9 cellular contexts compared by ENCODE assay signal in genomic region chr11:31817054-31817620, GRCh38. TPM values are rescaled to one million over a fixed set of nuclear protein-coding genes. Genes with fewer than 3 reads are reported as not detected.
DNase-seq lines count a peak whose midpoint lies in the region; ATAC-seq and TF ChIP-seq lines count a peak whose summit lies in the region.
"Had no signal": no experiment of that assay in that cellular context is flagged by ENCODE, and none has a peak within 500 bp of the region (broad histone marks: within the 10 kb centered on the region; RNA-seq: fewer than 3 reads in every experiment).

No MANE protein-coding gene starts in this region.

- no peaks in the 10 kb centered on the region for H3K9me3 Mint-ChIP-seq in brain
- no peaks in the 10 kb centered on the region for H3K9me3 Mint-ChIP-seq in natural killer cell treated with Interleukin-12 subunit alpha and Interleukin-12 subunit beta and Interleukin-15 and Interleukin-18, amount 100 ng/mL, for 72 hours

- POLR2A ChIA-PET in HEK293 (lab: Yijun Ruan, JAX), result interaction anchor here (0.8 to 1.1 kb wide), 4 partner anchors 10 to 65 kb away, joined by 3 to 8 read pairs (median 4); no protein-coding TSS in a partner anchor

- CTCF ChIA-PET in HEK293 (lab: Yijun Ruan, JAX), result interaction anchor here (0.7 to 1.2 kb wide), 5 partner anchors 53 to 187 kb away, joined by 3 to 5 read pairs (median 4); no protein-coding TSS in a partner anchor

- H3K27ac ChIP-seq in HEK293 (ENCODE audit: extremely low read depth, low read depth, low read length), result peak overlapping the region; percentile 54; the same call in 1 of the 2 replicates

- no peak for ATAC-seq in natural killer cell treated with Interleukin-12 subunit alpha and Interleukin-12 subunit beta and Interleukin-15 and Interleukin-18, amount 100 ng/mL, for 72 hours
- ATAC-seq in GM21619 (IDR thresholded peaks at IDR 0.05; ENCODE audit: unreplicated experiment) (no peak), HG03039 (IDR thresholded peaks at IDR 0.05; ENCODE audit: unreplicated experiment) (no peak)

- DNase-seq in COLO668 (lab: John Stamatoyannopoulos, UW; ENCODE audit: unreplicated experiment) (peak; percentile 24), cortex of kidney (lab: John Stamatoyannopoulos, UW) (no peak), NCI-H1048 (lab: John Stamatoyannopoulos, UW) (no peak)
- no peak for DNase-seq in natural killer cell treated with Interleukin-12 subunit alpha and Interleukin-12 subunit beta and Interleukin-15 and Interleukin-18, amount 100 ng/mL, for 72 hours (ENCODE audit: low spot score)

- peak overlapping the region; percentile 87 to 94 (median 92) for H3K4me3 Mint-ChIP-seq in brain
- peak overlapping the region; percentile 55 for H3K4me3 Mint-ChIP-seq in natural killer cell treated with Interleukin-12 subunit alpha and Interleukin-12 subunit beta and Interleukin-15 and Interleukin-18, amount 100 ng/mL, for 72 hours

- H3K36me3 Mint-ChIP-seq in brain, result no peaks in the 10 kb centered on the region
- peaks cover 5% of the 10 kb centered on the region for H3K36me3 Mint-ChIP-seq in natural killer cell treated with Interleukin-12 subunit alpha and Interleukin-12 subunit beta and Interleukin-15 and Interleukin-18, amount 100 ng/mL, for 72 hours

- H3K4me3 ChIP-seq in HEK293 (ENCODE audit: low read depth, low read length), result peak overlapping the region; percentile 45

- no peaks in the 10 kb centered on the region for H3K9me3 ChIP-seq in HEK293 (ENCODE audit: control insufficient read depth, insufficient read depth, low read depth, low read length)

- H3K36me3 ChIP-seq in HEK293 (ENCODE audit: control insufficient read depth in 2 of 2, insufficient read depth in 1 of 2, low read length in 2 of 2), result no peaks in the 10 kb centered on the region

- TF ChIP-seq CTCF in HEK293 (tag by site-specific recombination; IDR thresholded peaks at IDR 0.05), result no peak
- no peak for TF ChIP-seq CTCF in brain (conservative IDR thresholded peaks at IDR 0.05)

- peaks cover 65% of the 10 kb centered on the region for H3K4me1 Mint-ChIP-seq in brain
- peaks cover 4 to 19% of the 10 kb centered on the region in 2 donors for H3K4me1 Mint-ChIP-seq in natural killer cell treated with Interleukin-12 subunit alpha and Interleukin-12 subunit beta and Interleukin-15 and Interleukin-18, amount 100 ng/mL, for 72 hours (ENCODE audit: low read depth in 2 of 2)

- peak overlapping the region; percentile 81 to 95 (median 92) for H3K27ac Mint-ChIP-seq in brain
- H3K27ac Mint-ChIP-seq in natural killer cell treated with Interleukin-12 subunit alpha and Interleukin-12 subunit beta and Interleukin-15 and Interleukin-18, amount 100 ng/mL, for 72 hours, result no peak overlapping the region

- H3K4me1 ChIP-seq in HEK293 (ENCODE audit: control insufficient read depth, insufficient read depth, low read length), result no peaks in the 10 kb centered on the region

- peaks cover 74% of the 10 kb centered on the region for H3K27me3 Mint-ChIP-seq in brain
- H3K27me3 Mint-ChIP-seq in natural killer cell treated with Interleukin-12 subunit alpha and Interleukin-12 subunit beta and Interleukin-15 and Interleukin-18, amount 100 ng/mL, for 72 hours, result peaks cover 41 to 44% of the 10 kb centered on the region in 2 donors

TF ChIP-seq in HEK293, 187 proteins besides CTCF, POLR2A, EP300 and RAD21 (continues in another document):
- TF ChIP-seq ZIC2 (tag by site-specific recombination; IDR thresholded peaks at IDR 0.05), result peak; percentile 17
- TF ChIP-seq, protein P1, sequence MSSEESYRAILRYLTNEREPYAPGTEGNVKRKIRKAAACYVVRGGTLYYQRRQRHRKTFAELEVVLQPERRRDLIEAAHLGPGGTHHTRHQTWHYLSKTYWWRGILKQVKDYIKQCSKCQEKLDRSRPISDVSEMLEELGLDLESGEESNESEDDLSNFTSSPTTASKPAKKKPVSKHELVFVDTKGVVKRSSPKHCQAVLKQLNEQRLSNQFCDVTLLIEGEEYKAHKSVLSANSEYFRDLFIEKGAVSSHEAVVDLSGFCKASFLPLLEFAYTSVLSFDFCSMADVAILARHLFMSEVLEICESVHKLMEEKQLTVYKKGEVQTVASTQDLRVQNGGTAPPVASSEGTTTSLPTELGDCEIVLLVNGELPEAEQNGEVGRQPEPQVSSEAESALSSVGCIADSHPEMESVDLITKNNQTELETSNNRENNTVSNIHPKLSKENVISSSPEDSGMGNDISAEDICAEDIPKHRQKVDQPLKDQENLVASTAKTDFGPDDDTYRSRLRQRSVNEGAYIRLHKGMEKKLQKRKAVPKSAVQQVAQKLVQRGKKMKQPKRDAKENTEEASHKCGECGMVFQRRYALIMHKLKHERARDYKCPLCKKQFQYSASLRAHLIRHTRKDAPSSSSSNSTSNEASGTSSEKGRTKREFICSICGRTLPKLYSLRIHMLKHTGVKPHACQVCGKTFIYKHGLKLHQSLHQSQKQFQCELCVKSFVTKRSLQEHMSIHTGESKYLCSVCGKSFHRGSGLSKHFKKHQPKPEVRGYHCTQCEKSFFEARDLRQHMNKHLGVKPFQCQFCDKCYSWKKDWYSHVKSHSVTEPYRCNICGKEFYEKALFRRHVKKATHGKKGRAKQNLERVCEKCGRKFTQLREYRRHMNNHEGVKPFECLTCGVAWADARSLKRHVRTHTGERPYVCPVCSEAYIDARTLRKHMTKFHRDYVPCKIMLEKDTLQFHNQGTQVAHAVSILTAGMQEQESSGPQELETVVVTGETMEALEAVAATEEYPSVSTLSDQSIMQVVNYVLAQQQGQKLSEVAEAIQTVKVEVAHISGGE (tag by site-specific recombination; conservative IDR thresholded peaks at IDR 0.05; ENCODE audit: low read depth), result no peak
- TF ChIP-seq HOXA7 (CRISPR knock-in tag; IDR thresholded peaks at IDR 0.05; ENCODE audit: borderline replicate concordance), result no peak
- TF ChIP-seq INSM2 (tag by site-specific recombination; IDR thresholded peaks at IDR 0.05), result no peak; the same call in 1 of the 2 replicates
- TF ChIP-seq YY2 (tag by site-specific recombination; IDR thresholded peaks at IDR 0.05), result no peak
- no peak for TF ChIP-seq ZNF423 (tag by site-specific recombination; IDR thresholded peaks at IDR 0.05)
- no peak for TF ChIP-seq ZNF10 (tag by site-specific recombination; IDR thresholded peaks at IDR 0.05)
- TF ChIP-seq ZNF600 (tag by site-specific recombination; IDR thresholded peaks at IDR 0.05), result peak; percentile 84
- peak; percentile 49 for TF ChIP-seq PRDM10 (tag by site-specific recombination; IDR thresholded peaks at IDR 0.05)
- TF ChIP-seq, protein P2, sequence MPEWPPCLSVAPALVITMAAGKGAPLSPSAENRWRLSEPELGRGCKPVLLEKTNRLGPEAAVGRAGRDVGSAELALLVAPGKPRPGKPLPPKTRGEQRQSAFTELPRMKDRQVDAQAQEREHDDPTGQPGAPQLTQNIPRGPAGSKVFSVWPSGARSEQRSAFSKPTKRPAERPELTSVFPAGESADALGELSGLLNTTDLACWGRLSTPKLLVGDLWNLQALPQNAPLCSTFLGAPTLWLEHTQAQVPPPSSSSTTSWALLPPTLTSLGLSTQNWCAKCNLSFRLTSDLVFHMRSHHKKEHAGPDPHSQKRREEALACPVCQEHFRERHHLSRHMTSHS (tag by site-specific recombination; IDR thresholded peaks at IDR 0.05), result no peak
- TF ChIP-seq ZNF621 (tag by site-specific recombination; IDR thresholded peaks at IDR 0.05), result no peak
- TF ChIP-seq WT1 (tag by site-specific recombination; IDR thresholded peaks at IDR 0.05), result no peak
- no peak for TF ChIP-seq ZSCAN23 (tag by site-specific recombination; IDR thresholded peaks at IDR 0.05)
- TF ChIP-seq ZNF558 (tag by site-specific recombination; IDR thresholded peaks at IDR 0.05), result no peak
- no peak for TF ChIP-seq KLF16 (tag by site-specific recombination; IDR thresholded peaks at IDR 0.05)

RNA-seq across cellular contexts. Expression of gene PAX6, which starts 6.0 kb away (rescaled TPM):
- polyA plus RNA-seq in brain (ENCODE audit: insufficient read depth, low read depth, low replicate concordance), result 16.7 TPM
- not detected for total RNA-seq in natural killer cell treated with Interleukin-12 subunit alpha and Interleukin-12 subunit beta and Interleukin-15 and Interleukin-18, amount 100 ng/mL, for 72 hours
- total RNA-seq: liver had no signal
- polyA plus RNA-seq: liver had no signal

Comparison
In these comparisons a context has a peak if more than half of its experiments do, and no peak if none do; other contexts are left out.
1. H3K27ac Mint-ChIP-seq: peak in brain (5 of 5); none in natural killer cell treated with Interleukin-12 subunit alpha and Interleukin-12 subunit beta and Interleukin-15 and Interleukin-18, amount 100 ng/mL, for 72 hours (0 of 2).